In genomic region chr13:32426191-32426980, GRCh38 we compare ENCODE assay signal across 8 cellular contexts. TPM values are rescaled to one million over a fixed set of nuclear protein-coding genes. Genes with fewer than 3 reads are reported as not detected.
DNase-seq lines count a peak whose midpoint lies in the region; ATAC-seq and FAIRE-seq lines count a peak whose summit lies in the region.

No MANE protein-coding gene starts in this region.

- H3K27me3 Mint-ChIP-seq in activated naive CD8-positive, alpha-beta T cell treated with anti-CD3 and anti-CD28 coated beads for 36 hours: no peaks in the 10 kb centered on the region

- H3K36me3 Mint-ChIP-seq in activated naive CD8-positive, alpha-beta T cell treated with anti-CD3 and anti-CD28 coated beads for 36 hours: peaks cover 37% of the 10 kb centered on the region

- H3K36me3 ChIP-seq in iPS DF 6.9 (ENCODE audit: control insufficient read depth, insufficient read depth, low read length): no peaks in the 10 kb centered on the region
- no peaks in the 10 kb centered on the region for H3K36me3 ChIP-seq in small intestine (ENCODE audit: control insufficient read depth in 2 of 2, insufficient read depth in 2 of 2, low read length in 2 of 2)
- no peaks in the 10 kb centered on the region; the same call in 1 of the 2 replicates for H3K36me3 ChIP-seq in MG63

- H3K4me1 Mint-ChIP-seq in activated naive CD8-positive, alpha-beta T cell treated with anti-CD3 and anti-CD28 coated beads for 36 hours: peaks cover 33% of the 10 kb centered on the region

- H3K4me3 ChIP-seq in iPS DF 6.9 (ENCODE audit: low read length): peak overlapping the region; percentile 86; the same call in 1 of the 2 replicates
- peak overlapping the region; percentile 95 to 98 for H3K4me3 ChIP-seq in small intestine (ENCODE audit: low read depth in 1 of 2, low read length in 2 of 2)
- H3K4me3 ChIP-seq in MG63: no peak overlapping the region

- H3K27ac ChIP-seq in iPS DF 6.9 (ENCODE audit: low read length): no peak overlapping the region
- peak overlapping the region; percentile 90 to 96 for H3K27ac ChIP-seq in small intestine (ENCODE audit: low read depth in 1 of 2, low read length in 1 of 2)

- no peaks in the 10 kb centered on the region for H3K27me3 ChIP-seq in iPS DF 6.9 (ENCODE audit: control insufficient read depth, insufficient read depth, low read length)
- H3K27me3 ChIP-seq in small intestine (ENCODE audit: control insufficient read depth in 2 of 2, insufficient read depth in 2 of 2, low read length in 2 of 2): no peaks in the 10 kb centered on the region
- no peaks in the 10 kb centered on the region for H3K27me3 ChIP-seq in MG63

- ATAC-seq in GM18508 (IDR thresholded peaks at IDR 0.05; ENCODE audit: insufficient read depth, unreplicated experiment): peak; percentile 39
- ATAC-seq in HG02798 (IDR thresholded peaks at IDR 0.05; ENCODE audit: poor library complexity, unreplicated experiment): peak; percentile 35

- DNase-seq in OCI-M1 (lab: John Stamatoyannopoulos, UW) (peak; percentile 91), iPS DF 6.9 (ENCODE audit: low read depth, low spot score) (no peak), small intestine (peak; percentile 88), NCI-H146 (lab: John Stamatoyannopoulos, UW) (no peak), MG63 (no peak)
- peak; percentile 36 for DNase-seq in activated naive CD8-positive, alpha-beta T cell treated with anti-CD3 and anti-CD28 coated beads for 36 hours

- H3K9me3 Mint-ChIP-seq in activated naive CD8-positive, alpha-beta T cell treated with anti-CD3 and anti-CD28 coated beads for 36 hours: no peaks in the 10 kb centered on the region

- H3K27ac Mint-ChIP-seq in activated naive CD8-positive, alpha-beta T cell treated with anti-CD3 and anti-CD28 coated beads for 36 hours: peak overlapping the region; percentile 98

- H3K9me3 ChIP-seq in iPS DF 6.9 (ENCODE audit: control insufficient read depth, insufficient read depth, low read length) (no peaks in the 10 kb centered on the region), small intestine (ENCODE audit: control insufficient read depth, low read depth) (no peaks in the 10 kb centered on the region), MG63 (no peaks in the 10 kb centered on the region)

- no peaks in the 10 kb centered on the region for H3K4me1 ChIP-seq in iPS DF 6.9 (ENCODE audit: control insufficient read depth, insufficient read depth, low read length)
- peaks cover 5 to 8% of the 10 kb centered on the region in 2 donors for H3K4me1 ChIP-seq in small intestine (ENCODE audit: control insufficient read depth in 2 of 2, insufficient read depth in 1 of 2, low read depth in 1 of 2, low read length in 1 of 2)

- no CpG with 5 or more reads among the region's 19 CpGs for WGBS in iPS DF 6.9 (ENCODE audit: insufficient coverage, insufficient read length)
- WGBS in small intestine, 3 donors: 7 to 26% (median 7%) methylated on average over 19 of the region's 19 CpGs

- peak overlapping the region; percentile 93 for H3K4me3 Mint-ChIP-seq in activated naive CD8-positive, alpha-beta T cell treated with anti-CD3 and anti-CD28 coated beads for 36 hours

- no peak for FAIRE-seq in small intestine (lab: Jason Lieb, UNC)

RNA-seq across cellular contexts. Expression of gene N4BP2L1, which starts 1.5 kb away (rescaled TPM):
- total RNA-seq in activated naive CD8-positive, alpha-beta T cell treated with anti-CD3 and anti-CD28 coated beads for 36 hours: 10 to 100 TPM; 14.6 to 15.7 TPM
- polyA plus RNA-seq in small intestine: 10 to 100 TPM; 14.4 to 20.6 (median 20.3) TPM
- total RNA-seq in MG63 (2014; rRNA removed; shearing (Covaris generic); ENCODE audit: low replicate concordance): 0.20 and 0.40 TPM in 2 replicates

Comparison
In these comparisons a context has a peak if more than half of its experiments do, and no peak if none do; other contexts are left out.
1. DNase-seq: peak in OCI-M1 (single experiment), activated naive CD8-positive, alpha-beta T cell treated with anti-CD3 and anti-CD28 coated beads for 36 hours (single experiment) and small intestine (single experiment); none in iPS DF 6.9 (single experiment), NCI-H146 (single experiment) and MG63 (single experiment).
2. RNA of gene N4BP2L1, which starts 1.5 kb away (total RNA-seq): 14.6 to 15.7 TPM in activated naive CD8-positive, alpha-beta T cell treated with anti-CD3 and anti-CD28 coated beads for 36 hours; 0.20 to 0.40 TPM in MG63; every median in the first group is over 10 times any median in the second.